In the genomic region with DNA sequence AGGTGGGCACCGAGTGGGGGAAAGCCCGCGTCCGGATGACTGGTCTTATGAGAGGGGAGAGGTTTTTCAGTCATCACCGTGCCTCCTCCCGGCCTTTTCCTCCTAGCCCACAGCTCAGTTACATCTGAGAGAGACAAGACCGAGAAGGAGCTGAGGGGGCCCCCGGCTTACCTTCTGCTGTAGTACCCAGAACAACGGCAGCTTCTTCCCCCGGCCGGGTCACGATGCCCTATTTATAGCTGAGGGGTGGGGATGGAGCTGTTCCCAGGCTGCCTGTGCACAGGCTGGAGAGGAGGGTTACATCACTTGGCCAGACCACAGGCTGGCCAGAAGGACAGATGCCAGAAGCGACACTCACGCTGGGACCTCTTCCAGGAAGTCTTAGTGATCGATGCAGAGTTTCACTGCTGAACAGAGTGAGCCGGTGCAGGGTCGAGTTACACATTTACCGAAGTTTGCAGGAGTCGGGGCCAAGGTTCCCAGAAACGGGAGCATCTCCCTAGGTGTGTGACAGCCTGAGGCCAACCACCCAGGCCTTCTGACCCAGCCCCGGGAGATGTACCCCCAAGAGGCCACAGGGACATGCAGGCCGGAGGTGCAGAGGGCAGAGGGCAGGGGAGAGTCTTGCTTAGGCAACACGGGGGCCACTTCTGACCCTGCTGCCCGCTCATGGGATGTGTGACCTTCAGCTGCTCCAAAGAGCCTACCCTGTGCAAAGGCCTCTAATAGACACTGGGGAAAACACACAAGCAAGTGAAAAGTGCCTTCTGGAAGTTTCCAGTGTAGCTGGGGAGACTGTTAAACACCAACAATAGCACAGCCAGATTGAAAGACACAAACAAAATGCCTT, we compare ENCODE assay signal across 1 cellular context.
TF ChIP-seq lines count a peak whose summit lies in the region.

A gene (minus strand): TSS at position 208 of the 850 bp plus-strand sequence. CDS start 3,299 bp downstream, outside the sequence.

TF ChIP-seq in HepG2, 621 proteins besides CTCF, POLR2A, EP300 and RAD21 (continued from another document and continues in another):
- TF ChIP-seq, protein P1, sequence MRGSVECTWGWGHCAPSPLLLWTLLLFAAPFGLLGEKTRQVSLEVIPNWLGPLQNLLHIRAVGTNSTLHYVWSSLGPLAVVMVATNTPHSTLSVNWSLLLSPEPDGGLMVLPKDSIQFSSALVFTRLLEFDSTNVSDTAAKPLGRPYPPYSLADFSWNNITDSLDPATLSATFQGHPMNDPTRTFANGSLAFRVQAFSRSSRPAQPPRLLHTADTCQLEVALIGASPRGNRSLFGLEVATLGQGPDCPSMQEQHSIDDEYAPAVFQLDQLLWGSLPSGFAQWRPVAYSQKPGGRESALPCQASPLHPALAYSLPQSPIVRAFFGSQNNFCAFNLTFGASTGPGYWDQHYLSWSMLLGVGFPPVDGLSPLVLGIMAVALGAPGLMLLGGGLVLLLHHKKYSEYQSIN (CRISPR knock-in tag; IDR thresholded peaks at IDR 0.05; ENCODE audit: borderline replicate concordance): no peak
- TF ChIP-seq FOXP1 (IDR thresholded peaks at IDR 0.05) (no peak), FOXP1 (CRISPR knock-in tag; IDR thresholded peaks at IDR 0.05) (peak; percentile 89), ZBTB21 (CRISPR knock-in tag; IDR thresholded peaks at IDR 0.05) (peak; percentile 35; the same call in 1 of the 2 replicates), BCL6 (CRISPR knock-in tag; IDR thresholded peaks at IDR 0.05) (peak; percentile 91), ZBTB3 (CRISPR knock-in tag; IDR thresholded peaks at IDR 0.05; ENCODE audit: borderline replicate concordance, low read depth) (peak; percentile 75; the same call in 1 of the 2 replicates), CEBPG (CRISPR knock-in tag; IDR thresholded peaks at IDR 0.05) (peak; percentile 78), ATF1 (CRISPR knock-in tag; IDR thresholded peaks at IDR 0.05) (peak; percentile 36; the same call in 1 of the 2 replicates), REL (CRISPR knock-in tag; conservative IDR thresholded peaks at IDR 0.05) (peak; percentile 16; the same call in 1 of the 2 replicates), ZNF431 (CRISPR knock-in tag; IDR thresholded peaks at IDR 0.05; ENCODE audit: borderline replicate concordance, low read depth) (peak; percentile 84; the same call in 1 of the 2 replicates), HIVEP1 (CRISPR knock-in tag; IDR thresholded peaks at IDR 0.05) (peak; percentile 99), ZNF788 (CRISPR knock-in tag; IDR thresholded peaks at IDR 0.05; ENCODE audit: borderline replicate concordance) (peak; percentile 70; the same call in 1 of the 2 replicates), ETV6 (CRISPR knock-in tag; conservative IDR thresholded peaks at IDR 0.05) (peak; percentile 80; the same call in 1 of the 2 replicates), GPN1 (CRISPR knock-in tag; IDR thresholded peaks at IDR 0.05; ENCODE audit: borderline replicate concordance) (no peak), TCF7L2 (IDR thresholded peaks at IDR 0.05; ENCODE audit: low read depth, low read length) (no peak), ZNF619 (CRISPR knock-in tag; IDR thresholded peaks at IDR 0.05) (0 out of 2 replicates have a peak, but pooled peaks have one; percentile 25), FOXA3 (CRISPR knock-in tag; IDR thresholded peaks at IDR 0.05) (peak; percentile 88), CAMTA2 (CRISPR knock-in tag; IDR thresholded peaks at IDR 0.05; ENCODE audit: borderline replicate concordance) (peak; percentile 53; the same call in 1 of the 2 replicates), THYN1 (CRISPR knock-in tag; IDR thresholded peaks at IDR 0.05; ENCODE audit: borderline replicate concordance, low read depth) (peak; percentile 89; the same call in 1 of the 2 replicates), SUZ12 (IDR thresholded peaks at IDR 0.05; ENCODE audit: low read depth, low read length) (no peak), ZNF557 (CRISPR knock-in tag; IDR thresholded peaks at IDR 0.05) (no peak), NR2F6 (IDR thresholded peaks at IDR 0.05) (peak; percentile 100), NR2F6 (CRISPR knock-in tag; IDR thresholded peaks at IDR 0.05) (peak; percentile 100), ZNF430 (CRISPR knock-in tag; IDR thresholded peaks at IDR 0.05) (peak; percentile 93), ZNF556 (CRISPR knock-in tag; IDR thresholded peaks at IDR 0.05; ENCODE audit: borderline replicate concordance) (peak; percentile 96; the same call in 1 of the 2 replicates), IRF2 (CRISPR knock-in tag; IDR thresholded peaks at IDR 0.05) (peak; percentile 85; the same call in 1 of the 2 replicates), NR1H2 (CRISPR knock-in tag; IDR thresholded peaks at IDR 0.05; ENCODE audit: borderline replicate concordance, low read depth) (no peak), ZBTB42 (CRISPR knock-in tag; IDR thresholded peaks at IDR 0.05) (no peak), PHB2 (IDR thresholded peaks at IDR 0.05; ENCODE audit: partially characterized antibody) (no peak)
- TF ChIP-seq, protein P2, sequence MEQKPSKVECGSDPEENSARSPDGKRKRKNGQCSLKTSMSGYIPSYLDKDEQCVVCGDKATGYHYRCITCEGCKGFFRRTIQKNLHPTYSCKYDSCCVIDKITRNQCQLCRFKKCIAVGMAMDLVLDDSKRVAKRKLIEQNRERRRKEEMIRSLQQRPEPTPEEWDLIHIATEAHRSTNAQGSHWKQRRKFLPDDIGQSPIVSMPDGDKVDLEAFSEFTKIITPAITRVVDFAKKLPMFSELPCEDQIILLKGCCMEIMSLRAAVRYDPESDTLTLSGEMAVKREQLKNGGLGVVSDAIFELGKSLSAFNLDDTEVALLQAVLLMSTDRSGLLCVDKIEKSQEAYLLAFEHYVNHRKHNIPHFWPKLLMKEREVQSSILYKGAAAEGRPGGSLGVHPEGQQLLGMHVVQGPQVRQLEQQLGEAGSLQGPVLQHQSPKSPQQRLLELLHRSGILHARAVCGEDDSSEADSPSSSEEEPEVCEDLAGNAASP (CRISPR knock-in tag; IDR thresholded peaks at IDR 0.05; ENCODE audit: borderline replicate concordance): peak; percentile 88
- TF ChIP-seq, protein P3, sequence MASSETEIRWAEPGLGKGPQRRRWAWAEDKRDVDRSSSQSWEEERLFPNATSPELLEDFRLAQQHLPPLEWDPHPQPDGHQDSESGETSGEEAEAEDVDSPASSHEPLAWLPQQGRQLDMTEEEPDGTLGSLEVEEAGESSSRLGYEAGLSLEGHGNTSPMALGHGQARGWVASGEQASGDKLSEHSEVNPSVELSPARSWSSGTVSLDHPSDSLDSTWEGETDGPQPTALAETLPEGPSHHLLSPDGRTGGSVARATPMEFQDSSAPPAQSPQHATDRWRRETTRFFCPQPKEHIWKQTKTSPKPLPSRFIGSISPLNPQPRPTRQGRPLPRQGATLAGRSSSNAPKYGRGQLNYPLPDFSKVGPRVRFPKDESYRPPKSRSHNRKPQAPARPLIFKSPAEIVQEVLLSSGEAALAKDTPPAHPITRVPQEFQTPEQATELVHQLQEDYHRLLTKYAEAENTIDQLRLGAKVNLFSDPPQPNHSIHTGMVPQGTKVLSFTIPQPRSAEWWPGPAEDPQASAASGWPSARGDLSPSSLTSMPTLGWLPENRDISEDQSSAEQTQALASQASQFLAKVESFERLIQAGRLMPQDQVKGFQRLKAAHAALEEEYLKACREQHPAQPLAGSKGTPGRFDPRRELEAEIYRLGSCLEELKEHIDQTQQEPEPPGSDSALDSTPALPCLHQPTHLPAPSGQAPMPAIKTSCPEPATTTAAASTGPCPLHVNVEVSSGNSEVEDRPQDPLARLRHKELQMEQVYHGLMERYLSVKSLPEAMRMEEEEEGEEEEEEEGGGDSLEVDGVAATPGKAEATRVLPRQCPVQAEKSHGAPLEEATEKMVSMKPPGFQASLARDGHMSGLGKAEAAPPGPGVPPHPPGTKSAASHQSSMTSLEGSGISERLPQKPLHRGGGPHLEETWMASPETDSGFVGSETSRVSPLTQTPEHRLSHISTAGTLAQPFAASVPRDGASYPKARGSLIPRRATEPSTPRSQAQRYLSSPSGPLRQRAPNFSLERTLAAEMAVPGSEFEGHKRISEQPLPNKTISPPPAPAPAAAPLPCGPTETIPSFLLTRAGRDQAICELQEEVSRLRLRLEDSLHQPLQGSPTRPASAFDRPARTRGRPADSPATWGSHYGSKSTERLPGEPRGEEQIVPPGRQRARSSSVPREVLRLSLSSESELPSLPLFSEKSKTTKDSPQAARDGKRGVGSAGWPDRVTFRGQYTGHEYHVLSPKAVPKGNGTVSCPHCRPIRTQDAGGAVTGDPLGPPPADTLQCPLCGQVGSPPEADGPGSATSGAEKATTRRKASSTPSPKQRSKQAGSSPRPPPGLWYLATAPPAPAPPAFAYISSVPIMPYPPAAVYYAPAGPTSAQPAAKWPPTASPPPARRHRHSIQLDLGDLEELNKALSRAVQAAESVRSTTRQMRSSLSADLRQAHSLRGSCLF (CRISPR knock-in tag; IDR thresholded peaks at IDR 0.05; ENCODE audit: borderline replicate concordance): no peak
- TF ChIP-seq, protein P4, sequence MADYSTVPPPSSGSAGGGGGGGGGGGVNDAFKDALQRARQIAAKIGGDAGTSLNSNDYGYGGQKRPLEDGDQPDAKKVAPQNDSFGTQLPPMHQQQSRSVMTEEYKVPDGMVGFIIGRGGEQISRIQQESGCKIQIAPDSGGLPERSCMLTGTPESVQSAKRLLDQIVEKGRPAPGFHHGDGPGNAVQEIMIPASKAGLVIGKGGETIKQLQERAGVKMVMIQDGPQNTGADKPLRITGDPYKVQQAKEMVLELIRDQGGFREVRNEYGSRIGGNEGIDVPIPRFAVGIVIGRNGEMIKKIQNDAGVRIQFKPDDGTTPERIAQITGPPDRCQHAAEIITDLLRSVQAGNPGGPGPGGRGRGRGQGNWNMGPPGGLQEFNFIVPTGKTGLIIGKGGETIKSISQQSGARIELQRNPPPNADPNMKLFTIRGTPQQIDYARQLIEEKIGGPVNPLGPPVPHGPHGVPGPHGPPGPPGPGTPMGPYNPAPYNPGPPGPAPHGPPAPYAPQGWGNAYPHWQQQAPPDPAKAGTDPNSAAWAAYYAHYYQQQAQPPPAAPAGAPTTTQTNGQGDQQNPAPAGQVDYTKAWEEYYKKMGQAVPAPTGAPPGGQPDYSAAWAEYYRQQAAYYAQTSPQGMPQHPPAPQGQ (CRISPR knock-in tag; IDR thresholded peaks at IDR 0.05; ENCODE audit: borderline replicate concordance): peak; percentile 71; the same call in 1 of the 2 replicates
- TF ChIP-seq, protein P5, sequence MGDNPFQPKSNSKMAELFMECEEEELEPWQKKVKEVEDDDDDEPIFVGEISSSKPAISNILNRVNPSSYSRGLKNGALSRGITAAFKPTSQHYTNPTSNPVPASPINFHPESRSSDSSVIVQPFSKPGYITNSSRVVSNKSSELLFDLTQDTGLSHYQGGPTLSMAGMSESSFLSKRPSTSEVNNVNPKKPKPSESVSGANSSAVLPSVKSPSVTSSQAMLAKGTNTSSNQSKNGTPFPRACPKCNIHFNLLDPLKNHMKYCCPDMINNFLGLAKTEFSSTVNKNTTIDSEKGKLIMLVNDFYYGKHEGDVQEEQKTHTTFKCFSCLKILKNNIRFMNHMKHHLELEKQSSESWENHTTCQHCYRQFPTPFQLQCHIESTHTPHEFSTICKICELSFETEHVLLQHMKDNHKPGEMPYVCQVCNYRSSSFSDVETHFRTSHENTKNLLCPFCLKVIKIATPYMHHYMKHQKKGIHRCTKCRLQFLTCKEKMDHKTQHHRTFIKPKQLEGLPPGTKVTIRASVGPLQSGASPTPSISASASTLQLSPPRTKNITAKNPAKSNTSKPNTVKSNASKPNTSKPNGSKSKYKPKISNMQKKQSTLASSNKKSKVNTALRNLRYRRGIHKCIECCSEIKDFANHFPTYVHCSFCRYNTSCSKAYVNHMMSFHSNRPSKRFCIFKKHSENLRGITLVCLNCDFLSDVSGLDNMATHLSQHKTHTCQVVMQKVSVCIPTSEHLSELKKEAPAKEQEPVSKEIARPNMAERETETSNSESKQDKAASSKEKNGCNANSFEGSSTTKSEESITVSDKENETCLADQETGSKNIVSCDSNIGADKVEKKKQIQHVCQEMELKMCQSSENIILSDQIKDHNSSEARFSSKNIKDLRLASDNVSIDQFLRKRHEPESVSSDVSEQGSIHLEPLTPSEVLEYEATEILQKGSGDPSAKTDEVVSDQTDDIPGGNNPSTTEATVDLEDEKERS (CRISPR knock-in tag; IDR thresholded peaks at IDR 0.05): peak; percentile 78
- TF ChIP-seq, protein P6, sequence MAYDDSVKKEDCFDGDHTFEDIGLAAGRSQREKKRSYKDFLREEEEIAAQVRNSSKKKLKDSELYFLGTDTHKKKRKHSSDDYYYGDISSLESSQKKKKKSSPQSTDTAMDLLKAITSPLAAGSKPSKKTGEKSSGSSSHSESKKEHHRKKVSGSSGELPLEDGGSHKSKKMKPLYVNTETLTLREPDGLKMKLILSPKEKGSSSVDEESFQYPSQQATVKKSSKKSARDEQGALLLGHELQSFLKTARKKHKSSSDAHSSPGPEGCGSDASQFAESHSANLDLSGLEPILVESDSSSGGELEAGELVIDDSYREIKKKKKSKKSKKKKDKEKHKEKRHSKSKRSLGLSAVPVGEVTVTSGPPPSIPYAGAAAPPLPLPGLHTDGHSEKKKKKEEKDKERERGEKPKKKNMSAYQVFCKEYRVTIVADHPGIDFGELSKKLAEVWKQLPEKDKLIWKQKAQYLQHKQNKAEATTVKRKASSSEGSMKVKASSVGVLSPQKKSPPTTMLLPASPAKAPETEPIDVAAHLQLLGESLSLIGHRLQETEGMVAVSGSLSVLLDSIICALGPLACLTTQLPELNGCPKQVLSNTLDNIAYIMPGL (CRISPR knock-in tag; IDR thresholded peaks at IDR 0.05; ENCODE audit: borderline replicate concordance in 1 of 2, low read depth in 1 of 2): peak; percentile 46 to 58; a peak in 2 of 4 replicates
- TF ChIP-seq, protein P7, sequence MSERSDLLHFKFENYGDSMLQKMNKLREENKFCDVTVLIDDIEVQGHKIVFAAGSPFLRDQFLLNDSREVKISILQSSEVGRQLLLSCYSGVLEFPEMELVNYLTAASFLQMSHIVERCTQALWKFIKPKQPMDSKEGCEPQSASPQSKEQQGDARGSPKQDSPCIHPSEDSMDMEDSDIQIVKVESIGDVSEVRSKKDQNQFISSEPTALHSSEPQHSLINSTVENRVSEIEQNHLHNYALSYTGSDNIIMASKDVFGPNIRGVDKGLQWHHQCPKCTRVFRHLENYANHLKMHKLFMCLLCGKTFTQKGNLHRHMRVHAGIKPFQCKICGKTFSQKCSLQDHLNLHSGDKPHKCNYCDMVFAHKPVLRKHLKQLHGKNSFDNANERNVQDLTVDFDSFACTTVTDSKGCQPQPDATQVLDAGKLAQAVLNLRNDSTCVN (CRISPR knock-in tag; IDR thresholded peaks at IDR 0.05; ENCODE audit: borderline replicate concordance): no peak; the same call in 1 of the 2 replicates
- TF ChIP-seq, protein P8, sequence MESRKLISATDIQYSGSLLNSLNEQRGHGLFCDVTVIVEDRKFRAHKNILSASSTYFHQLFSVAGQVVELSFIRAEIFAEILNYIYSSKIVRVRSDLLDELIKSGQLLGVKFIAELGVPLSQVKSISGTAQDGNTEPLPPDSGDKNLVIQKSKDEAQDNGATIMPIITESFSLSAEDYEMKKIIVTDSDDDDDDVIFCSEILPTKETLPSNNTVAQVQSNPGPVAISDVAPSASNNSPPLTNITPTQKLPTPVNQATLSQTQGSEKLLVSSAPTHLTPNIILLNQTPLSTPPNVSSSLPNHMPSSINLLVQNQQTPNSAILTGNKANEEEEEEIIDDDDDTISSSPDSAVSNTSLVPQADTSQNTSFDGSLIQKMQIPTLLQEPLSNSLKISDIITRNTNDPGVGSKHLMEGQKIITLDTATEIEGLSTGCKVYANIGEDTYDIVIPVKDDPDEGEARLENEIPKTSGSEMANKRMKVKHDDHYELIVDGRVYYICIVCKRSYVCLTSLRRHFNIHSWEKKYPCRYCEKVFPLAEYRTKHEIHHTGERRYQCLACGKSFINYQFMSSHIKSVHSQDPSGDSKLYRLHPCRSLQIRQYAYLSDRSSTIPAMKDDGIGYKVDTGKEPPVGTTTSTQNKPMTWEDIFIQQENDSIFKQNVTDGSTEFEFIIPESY (CRISPR knock-in tag; IDR thresholded peaks at IDR 0.05): peak; percentile 65
